Comparison of ENCODE assay signal across 1 cellular context in the genomic region with DNA sequence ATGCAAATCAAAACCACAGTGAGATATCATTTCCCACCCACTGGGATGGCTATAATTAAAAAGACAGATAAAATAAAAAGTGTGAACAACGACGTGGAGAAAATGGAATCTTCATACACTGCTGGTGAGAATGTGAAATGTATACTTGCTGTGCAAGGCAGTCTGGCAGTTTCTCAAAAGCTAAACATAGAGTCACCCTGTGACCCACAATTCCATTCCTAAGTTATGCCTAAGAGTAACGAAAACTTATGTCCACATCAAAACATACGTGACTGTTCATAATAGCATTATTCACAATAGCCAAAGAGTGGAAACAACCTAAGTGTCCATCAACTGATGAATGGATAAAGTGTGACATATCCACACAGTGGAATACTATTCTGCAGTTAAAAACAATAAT.
TF ChIP-seq lines count a peak whose summit lies in the region.

No MANE protein-coding gene starts in this region.

TF ChIP-seq in SK-N-SH treated with all-trans-retinoic acid at 6 μM for 48 hours, 23 proteins besides CTCF, POLR2A, EP300 and RAD21 (continued from another document):
- TF ChIP-seq, protein P1, sequence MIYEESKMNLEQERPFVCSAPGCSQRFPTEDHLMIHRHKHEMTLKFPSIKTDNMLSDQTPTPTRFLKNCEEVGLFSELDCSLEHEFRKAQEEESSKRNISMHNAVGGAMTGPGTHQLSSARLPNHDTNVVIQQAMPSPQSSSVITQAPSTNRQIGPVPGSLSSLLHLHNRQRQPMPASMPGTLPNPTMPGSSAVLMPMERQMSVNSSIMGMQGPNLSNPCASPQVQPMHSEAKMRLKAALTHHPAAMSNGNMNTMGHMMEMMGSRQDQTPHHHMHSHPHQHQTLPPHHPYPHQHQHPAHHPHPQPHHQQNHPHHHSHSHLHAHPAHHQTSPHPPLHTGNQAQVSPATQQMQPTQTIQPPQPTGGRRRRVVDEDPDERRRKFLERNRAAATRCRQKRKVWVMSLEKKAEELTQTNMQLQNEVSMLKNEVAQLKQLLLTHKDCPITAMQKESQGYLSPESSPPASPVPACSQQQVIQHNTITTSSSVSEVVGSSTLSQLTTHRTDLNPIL (CRISPR knock-in tag; IDR thresholded peaks at IDR 0.05; ENCODE audit: low read depth), result no peak
- TF ChIP-seq ZFP3 (CRISPR knock-in tag; IDR thresholded peaks at IDR 0.05) (no peak), GLIS3 (CRISPR knock-in tag; IDR thresholded peaks at IDR 0.05) (no peak), TOX (CRISPR knock-in tag; IDR thresholded peaks at IDR 0.05; ENCODE audit: borderline replicate concordance) (no peak), ZNF8 (CRISPR knock-in tag; IDR thresholded peaks at IDR 0.05) (no peak)
- TF ChIP-seq, protein P2, sequence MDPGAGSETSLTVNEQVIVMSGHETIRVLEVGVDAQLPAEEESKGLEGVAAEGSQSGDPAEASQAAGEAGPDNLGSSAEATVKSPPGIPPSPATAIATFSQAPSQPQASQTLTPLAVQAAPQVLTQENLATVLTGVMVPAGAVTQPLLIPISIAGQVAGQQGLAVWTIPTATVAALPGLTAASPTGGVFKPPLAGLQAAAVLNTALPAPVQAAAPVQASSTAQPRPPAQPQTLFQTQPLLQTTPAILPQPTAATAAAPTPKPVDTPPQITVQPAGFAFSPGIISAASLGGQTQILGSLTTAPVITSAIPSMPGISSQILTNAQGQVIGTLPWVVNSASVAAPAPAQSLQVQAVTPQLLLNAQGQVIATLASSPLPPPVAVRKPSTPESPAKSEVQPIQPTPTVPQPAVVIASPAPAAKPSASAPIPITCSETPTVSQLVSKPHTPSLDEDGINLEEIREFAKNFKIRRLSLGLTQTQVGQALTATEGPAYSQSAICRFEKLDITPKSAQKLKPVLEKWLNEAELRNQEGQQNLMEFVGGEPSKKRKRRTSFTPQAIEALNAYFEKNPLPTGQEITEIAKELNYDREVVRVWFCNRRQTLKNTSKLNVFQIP (CRISPR knock-in tag; IDR thresholded peaks at IDR 0.05; ENCODE audit: borderline replicate concordance, low read depth), result no peak
TF ChIP-seq in SK-N-SH treated with all-trans-retinoic acid at 6 μM for 48 hours: peak in this region for 0.
